Comparison of ENCODE assay signal across 18 cellular contexts in the genomic region with DNA sequence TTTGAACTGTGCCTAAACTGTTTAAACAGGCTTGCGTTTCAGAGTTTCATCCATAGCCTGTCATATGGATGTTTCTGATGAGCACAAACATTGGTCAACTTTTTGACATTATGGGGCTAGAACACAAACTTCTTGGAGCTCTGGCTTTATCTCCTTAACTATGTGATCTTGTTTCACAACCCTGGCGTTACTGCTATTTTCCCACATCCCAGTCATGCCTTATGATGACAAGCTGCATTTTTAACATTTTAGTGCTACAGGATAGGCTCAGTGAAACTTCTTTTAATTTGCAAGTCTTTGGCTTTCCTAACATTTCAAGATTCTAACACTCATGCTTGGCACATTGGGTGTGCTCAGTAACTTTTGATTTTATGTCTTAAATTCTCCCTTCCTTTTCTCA. TPM values are rescaled to one million over a fixed set of nuclear protein-coding genes. Genes with fewer than 3 reads are reported as not detected.
DNase-seq lines count a peak whose midpoint lies in the region; ATAC-seq and TF ChIP-seq lines count a peak whose summit lies in the region.
"Had no signal": no experiment of that assay in that cellular context is flagged by ENCODE, and none has a peak within 500 bp of the region (broad histone marks: within the 10 kb centered on the region; RNA-seq: fewer than 3 reads in every experiment).

No MANE protein-coding gene starts in this region.

- H3K9me3 Mint-ChIP-seq in endothelial cell (ENCODE audit: unreplicated experiment), result no peaks in the 10 kb centered on the region
- H3K9me3 Mint-ChIP-seq: neural crest cell had no signal

- no peak for TF ChIP-seq CTCF in endothelial cell (IDR thresholded peaks at IDR 0.05; ENCODE audit: unreplicated experiment)

- H3K27ac Mint-ChIP-seq in endothelial cell (ENCODE audit: unreplicated experiment), result no peak overlapping the region
- H3K27ac Mint-ChIP-seq: CD4-positive, alpha-beta memory T cell had no signal

- peaks cover 3% of the 10 kb centered on the region for H3K4me1 Mint-ChIP-seq in endothelial cell (ENCODE audit: unreplicated experiment)
- H3K4me1 Mint-ChIP-seq: CD4-positive, alpha-beta memory T cell had no signal

- no peaks in the 10 kb centered on the region for H3K36me3 Mint-ChIP-seq in endothelial cell (ENCODE audit: low read depth, unreplicated experiment)
- H3K36me3 Mint-ChIP-seq: CD4-positive, alpha-beta memory T cell had no signal

- DNase-seq in GM04503 (ENCODE audit: low read depth) (peak; percentile 71), amniotic epithelial cell (ENCODE audit: low read depth) (peak; percentile 98), left ventricle myocardium superior (no peak), skeletal muscle cell (ENCODE audit: low read depth) (peak; percentile 36), SHP77 (lab: John Stamatoyannopoulos, UW) (no peak), endothelial cell (ENCODE audit: low spot score) (no peak), NCI-H510A treated with DMSO at 0.1 percent for 48 hours (lab: John Stamatoyannopoulos, UW) (no peak)
- DNase-seq: activated CD8-positive, alpha-beta memory T cell treated with anti-CD3 and anti-CD28 coated beads for 24 hours; activated effector memory CD4-positive, alpha-beta T cell treated with Interleukin-2 at 50 U/mL for 16 hours; anterior cingulate cortex; CD4-positive, alpha-beta memory T cell; foreskin melanocyte; NCI-H146; NCI-H69; PC-9; stimulated activated naive CD8-positive, alpha-beta T cell treated with anti-CD3 and anti-CD28 coated beads, Interleukin-15, Interleukin-2, amounts not matched to agents 100 U/mL and 50 U/mL, for 24 hours had no signal

- intact Hi-C loops in left ventricle myocardium superior (cut with micrococcal nuclease), result no loop called here

- H3K4me3 Mint-ChIP-seq in endothelial cell (ENCODE audit: unreplicated experiment), result no peak overlapping the region
- H3K4me3 Mint-ChIP-seq: CD4-positive, alpha-beta memory T cell; neural crest cell had no signal

- no peaks in the 10 kb centered on the region for H3K27me3 Mint-ChIP-seq in endothelial cell (ENCODE audit: unreplicated experiment)
- H3K27me3 Mint-ChIP-seq: CD4-positive, alpha-beta memory T cell had no signal

- ATAC-seq in left ventricle myocardium superior, result peak; percentile 51
- ATAC-seq: stimulated activated naive CD8-positive, alpha-beta T cell treated with anti-CD3 and anti-CD28 coated beads, Interleukin-15, Interleukin-2, amounts not matched to agents 100 U/mL and 50 U/mL, for 24 hours had no signal

- no peak overlapping the region for H3K4me3 ChIP-seq in skeletal muscle cell (ENCODE audit: low read depth, low read length)
- H3K4me3 ChIP-seq: PC-9, vagina had no signal

RNA-seq across cellular contexts. Expression of a gene that starts 21.0 kb away (rescaled TPM):
- total RNA-seq in left ventricle myocardium superior, result 16.9 TPM
- total RNA-seq in endothelial cell (ENCODE audit: unreplicated experiment), result 21.6 TPM
- total RNA-seq: CD4-positive, alpha-beta memory T cell had no signal

Comparison
In these comparisons a context has a peak if more than half of its experiments do, and no peak if none do; other contexts are left out.
1. DNase-seq: peak in GM04503 (single experiment), amniotic epithelial cell (single experiment) and skeletal muscle cell (single experiment); none in left ventricle myocardium superior (single experiment), SHP77 (0 of 2), endothelial cell (single experiment) and NCI-H510A treated with DMSO at 0.1 percent for 48 hours (single experiment).